19 cellular contexts compared by ENCODE assay signal in genomic region chr4:6956087-6956433, GRCh38. TPM values are rescaled to one million over a fixed set of nuclear protein-coding genes. Genes with fewer than 3 reads are reported as not detected.
DNase-seq lines count a peak whose midpoint lies in the region; ATAC-seq and TF ChIP-seq lines count a peak whose summit lies in the region.
"Had no signal": no experiment of that assay in that cellular context is flagged by ENCODE, and none has a peak within 500 bp of the region (broad histone marks: within the 10 kb centered on the region; RNA-seq: fewer than 3 reads in every experiment).

No MANE protein-coding gene starts in this region.

- TF ChIP-seq CTCF in mesothelial cell of epicardium (IDR thresholded peaks at IDR 0.05; ENCODE audit: unreplicated experiment) = no peak

- H3K4me1 Mint-ChIP-seq in mesothelial cell of epicardium = peaks cover 28% of the 10 kb centered on the region
- H3K4me1 Mint-ChIP-seq in activated CD4-positive, alpha-beta memory T cell treated with anti-CD3 and anti-CD28 coated beads, Interleukin-2, amount 10 ng/mL, durations not matched to agents 7 days and 5 days = peaks cover 15% of the 10 kb centered on the region

- peak overlapping the region; percentile 74 for H3K27ac Mint-ChIP-seq in mesothelial cell of epicardium
- no peak overlapping the region for H3K27ac Mint-ChIP-seq in activated CD4-positive, alpha-beta memory T cell treated with anti-CD3 and anti-CD28 coated beads, Interleukin-2, amount 10 ng/mL, durations not matched to agents 7 days and 5 days
- H3K27ac Mint-ChIP-seq: activated CD8-positive, alpha-beta T cell treated with anti-CD3 and anti-CD28 coated beads, Interleukin-2, amount 10 ng/mL, durations not matched to agents 7 days and 5 days had no signal

- CTCF ChIA-PET in activated CD4-positive, alpha-beta memory T cell treated with anti-CD3 and anti-CD28 coated beads, Interleukin-2, amount 10 ng/mL, durations not matched to agents 7 days and 5 days (lab: Charles Lee) = interaction anchor here (0.9 kb wide), 1 partner anchor 87 kb away, joined by 3 read pairs; the partner anchor contains the start of gene TADA2B

- ATAC-seq in GM18867 (IDR thresholded peaks at IDR 0.05; ENCODE audit: unreplicated experiment) (no peak), GM21526 (IDR thresholded peaks at IDR 0.05; ENCODE audit: low FRiP score, unreplicated experiment) (no peak)
- ATAC-seq: A549; activated CD8-positive, alpha-beta T cell treated with anti-CD3 and anti-CD28 coated beads, Interleukin-2, amount 10 ng/mL, durations not matched to agents 7 days and 5 days had no signal

- H3K36me3 Mint-ChIP-seq in mesothelial cell of epicardium = no peaks in the 10 kb centered on the region
- H3K36me3 Mint-ChIP-seq in activated CD4-positive, alpha-beta memory T cell treated with anti-CD3 and anti-CD28 coated beads, Interleukin-2, amount 10 ng/mL, durations not matched to agents 7 days and 5 days (ENCODE audit: low read depth) = peaks cover 3% of the 10 kb centered on the region

- DNase-seq in activated effector memory CD4-positive, alpha-beta T cell treated with anti-CD3 and anti-CD28 coated beads, Interleukin-2, amount 50 U/mL, for 16 hours = peak; percentile 13
- DNase-seq in activated effector memory CD4-positive, alpha-beta T cell treated with Interleukin-2 at 50 U/mL for 16 hours = no peak
- no peak for DNase-seq in epithelial cell of prostate (ENCODE audit: low read depth, low spot score)
- no peak for DNase-seq in mesothelial cell of epicardium (ENCODE audit: low spot score in 2 of 2, unreplicated experiment in 2 of 2)
- no peak for DNase-seq in activated CD4-positive, alpha-beta memory T cell treated with anti-CD3 and anti-CD28 coated beads, Interleukin-2, amount 10 ng/mL, durations not matched to agents 7 days and 5 days
- DNase-seq in NCI-H1417 treated with DMSO at 0.1 percent for 48 hours (lab: John Stamatoyannopoulos, UW) = no peak
- DNase-seq: activated CD8-positive, alpha-beta T cell treated with anti-CD3 and anti-CD28 coated beads, Interleukin-2, amount 10 ng/mL, durations not matched to agents 7 days and 5 days; activated gamma-delta T cell treated with Interleukin-2 at 50 U/mL for 16 hours; AML-193; H9; NCI-H1105; NCI-H2029 treated with DMSO at 0.1 percent for 48 hours; NCI-H2227 treated with DMSO at 0.1 percent for 48 hours; SJCRH30 had no signal

- peak overlapping the region; percentile 84 for H3K27ac ChIP-seq in epithelial cell of prostate
- H3K27ac ChIP-seq: A549, right atrium auricular region, SJCRH30, spleen had no signal

- no peaks in the 10 kb centered on the region for H3K9me3 Mint-ChIP-seq in mesothelial cell of epicardium
- H3K9me3 Mint-ChIP-seq in activated CD4-positive, alpha-beta memory T cell treated with anti-CD3 and anti-CD28 coated beads, Interleukin-2, amount 10 ng/mL, durations not matched to agents 7 days and 5 days = no peaks in the 10 kb centered on the region
- H3K9me3 Mint-ChIP-seq: H9 had no signal

- H3K27me3 Mint-ChIP-seq in mesothelial cell of epicardium (ENCODE audit: low read depth) = no peaks in the 10 kb centered on the region
- H3K27me3 Mint-ChIP-seq in activated CD4-positive, alpha-beta memory T cell treated with anti-CD3 and anti-CD28 coated beads, Interleukin-2, amount 10 ng/mL, durations not matched to agents 7 days and 5 days = no peaks in the 10 kb centered on the region

- no peak overlapping the region for H3K4me3 Mint-ChIP-seq in mesothelial cell of epicardium
- no peak overlapping the region for H3K4me3 Mint-ChIP-seq in activated CD4-positive, alpha-beta memory T cell treated with anti-CD3 and anti-CD28 coated beads, Interleukin-2, amount 10 ng/mL, durations not matched to agents 7 days and 5 days
- H3K4me3 Mint-ChIP-seq: activated CD8-positive, alpha-beta T cell treated with anti-CD3 and anti-CD28 coated beads, Interleukin-2, amount 10 ng/mL, durations not matched to agents 7 days and 5 days; H9 had no signal

- POLR2A ChIA-PET in activated CD4-positive, alpha-beta memory T cell treated with anti-CD3 and anti-CD28 coated beads, Interleukin-2, amount 10 ng/mL, durations not matched to agents 7 days and 5 days (lab: Charles Lee) = interaction anchor here (1.1 to 1.6 kb wide), 2 partner anchors 14 to 26 kb away, joined by 3 read pairs; no protein-coding TSS in a partner anchor

RNA-seq across cellular contexts. Expression of gene TBC1D14, which starts 46.4 kb away (rescaled TPM):
- 54.5 to 58.2 TPM (median 56.3 TPM) in 3 replicates for total RNA-seq in mesothelial cell of epicardium
- total RNA-seq in activated CD4-positive, alpha-beta memory T cell treated with anti-CD3 and anti-CD28 coated beads, Interleukin-2, amount 10 ng/mL, durations not matched to agents 7 days and 5 days = 10 to 100 TPM; 53.7 to 55.3 TPM
